1 cellular context compared by ENCODE assay signal in the genomic region with DNA sequence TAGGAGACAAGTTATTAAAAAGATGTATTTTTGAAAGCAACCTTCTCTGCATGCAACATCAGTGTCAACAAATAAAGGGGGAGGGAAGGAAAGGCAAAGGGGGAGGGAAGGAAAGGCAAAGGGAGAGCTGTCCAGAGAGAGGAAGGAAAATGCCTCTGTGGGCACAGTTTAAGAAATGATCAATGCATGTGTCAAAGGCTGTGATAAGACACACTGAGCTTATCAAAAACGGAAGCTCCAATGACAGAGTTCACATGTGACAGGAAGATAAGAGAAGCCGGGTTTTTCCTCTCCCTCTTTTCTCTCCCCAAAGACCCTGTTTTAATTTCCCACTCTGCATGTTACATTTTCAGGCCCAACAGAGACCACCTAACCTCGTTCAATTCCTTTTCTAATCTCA.
A peak's percentile ranks its signal among the peaks of the same experiment; 100 is the strongest.
TF ChIP-seq lines count a peak whose summit lies in the region.

No MANE protein-coding gene starts in this region.

TF ChIP-seq in K562, 482 proteins besides CTCF, POLR2A, EP300 and RAD21 (continued from another document):
- TF ChIP-seq, protein P1, sequence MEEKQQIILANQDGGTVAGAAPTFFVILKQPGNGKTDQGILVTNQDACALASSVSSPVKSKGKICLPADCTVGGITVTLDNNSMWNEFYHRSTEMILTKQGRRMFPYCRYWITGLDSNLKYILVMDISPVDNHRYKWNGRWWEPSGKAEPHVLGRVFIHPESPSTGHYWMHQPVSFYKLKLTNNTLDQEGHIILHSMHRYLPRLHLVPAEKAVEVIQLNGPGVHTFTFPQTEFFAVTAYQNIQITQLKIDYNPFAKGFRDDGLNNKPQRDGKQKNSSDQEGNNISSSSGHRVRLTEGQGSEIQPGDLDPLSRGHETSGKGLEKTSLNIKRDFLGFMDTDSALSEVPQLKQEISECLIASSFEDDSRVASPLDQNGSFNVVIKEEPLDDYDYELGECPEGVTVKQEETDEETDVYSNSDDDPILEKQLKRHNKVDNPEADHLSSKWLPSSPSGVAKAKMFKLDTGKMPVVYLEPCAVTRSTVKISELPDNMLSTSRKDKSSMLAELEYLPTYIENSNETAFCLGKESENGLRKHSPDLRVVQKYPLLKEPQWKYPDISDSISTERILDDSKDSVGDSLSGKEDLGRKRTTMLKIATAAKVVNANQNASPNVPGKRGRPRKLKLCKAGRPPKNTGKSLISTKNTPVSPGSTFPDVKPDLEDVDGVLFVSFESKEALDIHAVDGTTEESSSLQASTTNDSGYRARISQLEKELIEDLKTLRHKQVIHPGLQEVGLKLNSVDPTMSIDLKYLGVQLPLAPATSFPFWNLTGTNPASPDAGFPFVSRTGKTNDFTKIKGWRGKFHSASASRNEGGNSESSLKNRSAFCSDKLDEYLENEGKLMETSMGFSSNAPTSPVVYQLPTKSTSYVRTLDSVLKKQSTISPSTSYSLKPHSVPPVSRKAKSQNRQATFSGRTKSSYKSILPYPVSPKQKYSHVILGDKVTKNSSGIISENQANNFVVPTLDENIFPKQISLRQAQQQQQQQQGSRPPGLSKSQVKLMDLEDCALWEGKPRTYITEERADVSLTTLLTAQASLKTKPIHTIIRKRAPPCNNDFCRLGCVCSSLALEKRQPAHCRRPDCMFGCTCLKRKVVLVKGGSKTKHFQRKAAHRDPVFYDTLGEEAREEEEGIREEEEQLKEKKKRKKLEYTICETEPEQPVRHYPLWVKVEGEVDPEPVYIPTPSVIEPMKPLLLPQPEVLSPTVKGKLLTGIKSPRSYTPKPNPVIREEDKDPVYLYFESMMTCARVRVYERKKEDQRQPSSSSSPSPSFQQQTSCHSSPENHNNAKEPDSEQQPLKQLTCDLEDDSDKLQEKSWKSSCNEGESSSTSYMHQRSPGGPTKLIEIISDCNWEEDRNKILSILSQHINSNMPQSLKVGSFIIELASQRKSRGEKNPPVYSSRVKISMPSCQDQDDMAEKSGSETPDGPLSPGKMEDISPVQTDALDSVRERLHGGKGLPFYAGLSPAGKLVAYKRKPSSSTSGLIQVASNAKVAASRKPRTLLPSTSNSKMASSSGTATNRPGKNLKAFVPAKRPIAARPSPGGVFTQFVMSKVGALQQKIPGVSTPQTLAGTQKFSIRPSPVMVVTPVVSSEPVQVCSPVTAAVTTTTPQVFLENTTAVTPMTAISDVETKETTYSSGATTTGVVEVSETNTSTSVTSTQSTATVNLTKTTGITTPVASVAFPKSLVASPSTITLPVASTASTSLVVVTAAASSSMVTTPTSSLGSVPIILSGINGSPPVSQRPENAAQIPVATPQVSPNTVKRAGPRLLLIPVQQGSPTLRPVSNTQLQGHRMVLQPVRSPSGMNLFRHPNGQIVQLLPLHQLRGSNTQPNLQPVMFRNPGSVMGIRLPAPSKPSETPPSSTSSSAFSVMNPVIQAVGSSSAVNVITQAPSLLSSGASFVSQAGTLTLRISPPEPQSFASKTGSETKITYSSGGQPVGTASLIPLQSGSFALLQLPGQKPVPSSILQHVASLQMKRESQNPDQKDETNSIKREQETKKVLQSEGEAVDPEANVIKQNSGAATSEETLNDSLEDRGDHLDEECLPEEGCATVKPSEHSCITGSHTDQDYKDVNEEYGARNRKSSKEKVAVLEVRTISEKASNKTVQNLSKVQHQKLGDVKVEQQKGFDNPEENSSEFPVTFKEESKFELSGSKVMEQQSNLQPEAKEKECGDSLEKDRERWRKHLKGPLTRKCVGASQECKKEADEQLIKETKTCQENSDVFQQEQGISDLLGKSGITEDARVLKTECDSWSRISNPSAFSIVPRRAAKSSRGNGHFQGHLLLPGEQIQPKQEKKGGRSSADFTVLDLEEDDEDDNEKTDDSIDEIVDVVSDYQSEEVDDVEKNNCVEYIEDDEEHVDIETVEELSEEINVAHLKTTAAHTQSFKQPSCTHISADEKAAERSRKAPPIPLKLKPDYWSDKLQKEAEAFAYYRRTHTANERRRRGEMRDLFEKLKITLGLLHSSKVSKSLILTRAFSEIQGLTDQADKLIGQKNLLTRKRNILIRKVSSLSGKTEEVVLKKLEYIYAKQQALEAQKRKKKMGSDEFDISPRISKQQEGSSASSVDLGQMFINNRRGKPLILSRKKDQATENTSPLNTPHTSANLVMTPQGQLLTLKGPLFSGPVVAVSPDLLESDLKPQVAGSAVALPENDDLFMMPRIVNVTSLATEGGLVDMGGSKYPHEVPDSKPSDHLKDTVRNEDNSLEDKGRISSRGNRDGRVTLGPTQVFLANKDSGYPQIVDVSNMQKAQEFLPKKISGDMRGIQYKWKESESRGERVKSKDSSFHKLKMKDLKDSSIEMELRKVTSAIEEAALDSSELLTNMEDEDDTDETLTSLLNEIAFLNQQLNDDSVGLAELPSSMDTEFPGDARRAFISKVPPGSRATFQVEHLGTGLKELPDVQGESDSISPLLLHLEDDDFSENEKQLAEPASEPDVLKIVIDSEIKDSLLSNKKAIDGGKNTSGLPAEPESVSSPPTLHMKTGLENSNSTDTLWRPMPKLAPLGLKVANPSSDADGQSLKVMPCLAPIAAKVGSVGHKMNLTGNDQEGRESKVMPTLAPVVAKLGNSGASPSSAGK (IDR thresholded peaks at IDR 0.05) = no peak
- TF ChIP-seq ATF1 (CRISPR knock-in tag; IDR thresholded peaks at IDR 0.05) (no peak), ATF1 (tag; IDR thresholded peaks at IDR 0.05) (no peak), SOX6 (IDR thresholded peaks at IDR 0.05) (no peak), SMARCE1 (IDR thresholded peaks at IDR 0.05) (peak; percentile 35; the same call in 1 of the 2 replicates), DNMT1 (IDR thresholded peaks at IDR 0.05) (no peak), PPARD (CRISPR knock-in tag; IDR thresholded peaks at IDR 0.05) (no peak), ZNF707 (CRISPR knock-in tag; conservative IDR thresholded peaks at IDR 0.05) (no peak), DPF2 (IDR thresholded peaks at IDR 0.05) (0 out of 2 replicates have a peak, but pooled peaks have one; percentile 42), ZNF316 (IDR thresholded peaks at IDR 0.05) (no peak), ZNF347 (CRISPR knock-in tag; IDR thresholded peaks at IDR 0.05; ENCODE audit: low read depth) (no peak), ERF (CRISPR knock-in tag; IDR thresholded peaks at IDR 0.05) (no peak), TEAD4 (IDR thresholded peaks at IDR 0.05; ENCODE audit: low read length) (peak; percentile 16; the same call in 1 of the 2 replicates), TEAD4 (CRISPR knock-in tag; IDR thresholded peaks at IDR 0.05; ENCODE audit: borderline replicate concordance) (no peak), ZFP30 (CRISPR knock-in tag; IDR thresholded peaks at IDR 0.05; ENCODE audit: borderline replicate concordance) (no peak), ARID1B (IDR thresholded peaks at IDR 0.05) (peak; percentile 55; the same call in 1 of the 2 replicates), DMBX1 (CRISPR knock-in tag; IDR thresholded peaks at IDR 0.05; ENCODE audit: borderline replicate concordance) (no peak), ZNF133 (CRISPR knock-in tag; IDR thresholded peaks at IDR 0.05) (no peak), GABPA (tag; conservative IDR thresholded peaks at IDR 0.05; ENCODE audit: low read depth) (peak; percentile 52), SNIP1 (IDR thresholded peaks at IDR 0.05; ENCODE audit: low read depth) (no peak), ZNF76 (CRISPR knock-in tag; IDR thresholded peaks at IDR 0.05; ENCODE audit: borderline replicate concordance) (no peak), CCNT2 (IDR thresholded peaks at IDR 0.05; ENCODE audit: borderline replicate concordance, extremely low read depth, insufficient read length, low read depth, low read length) (peak; percentile 19), KDM5B (IDR thresholded peaks at IDR 0.05; ENCODE audit: insufficient replicate concordance, low read depth, low read length) (no peak), ZNF140 (CRISPR knock-in tag; IDR thresholded peaks at IDR 0.05) (no peak), ZNF584 (CRISPR knock-in tag; IDR thresholded peaks at IDR 0.05; ENCODE audit: low read depth) (no peak), MEIS2 (IDR thresholded peaks at IDR 0.05; ENCODE audit: partially characterized antibody) (peak; percentile 90), ZNF384 (IDR thresholded peaks at IDR 0.05; ENCODE audit: low read depth, low read length) (no peak)
- TF ChIP-seq, protein P2, sequence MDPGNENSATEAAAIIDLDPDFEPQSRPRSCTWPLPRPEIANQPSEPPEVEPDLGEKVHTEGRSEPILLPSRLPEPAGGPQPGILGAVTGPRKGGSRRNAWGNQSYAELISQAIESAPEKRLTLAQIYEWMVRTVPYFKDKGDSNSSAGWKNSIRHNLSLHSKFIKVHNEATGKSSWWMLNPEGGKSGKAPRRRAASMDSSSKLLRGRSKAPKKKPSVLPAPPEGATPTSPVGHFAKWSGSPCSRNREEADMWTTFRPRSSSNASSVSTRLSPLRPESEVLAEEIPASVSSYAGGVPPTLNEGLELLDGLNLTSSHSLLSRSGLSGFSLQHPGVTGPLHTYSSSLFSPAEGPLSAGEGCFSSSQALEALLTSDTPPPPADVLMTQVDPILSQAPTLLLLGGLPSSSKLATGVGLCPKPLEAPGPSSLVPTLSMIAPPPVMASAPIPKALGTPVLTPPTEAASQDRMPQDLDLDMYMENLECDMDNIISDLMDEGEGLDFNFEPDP (CRISPR knock-in tag; IDR thresholded peaks at IDR 0.05) = no peak
- TF ChIP-seq, protein P3, sequence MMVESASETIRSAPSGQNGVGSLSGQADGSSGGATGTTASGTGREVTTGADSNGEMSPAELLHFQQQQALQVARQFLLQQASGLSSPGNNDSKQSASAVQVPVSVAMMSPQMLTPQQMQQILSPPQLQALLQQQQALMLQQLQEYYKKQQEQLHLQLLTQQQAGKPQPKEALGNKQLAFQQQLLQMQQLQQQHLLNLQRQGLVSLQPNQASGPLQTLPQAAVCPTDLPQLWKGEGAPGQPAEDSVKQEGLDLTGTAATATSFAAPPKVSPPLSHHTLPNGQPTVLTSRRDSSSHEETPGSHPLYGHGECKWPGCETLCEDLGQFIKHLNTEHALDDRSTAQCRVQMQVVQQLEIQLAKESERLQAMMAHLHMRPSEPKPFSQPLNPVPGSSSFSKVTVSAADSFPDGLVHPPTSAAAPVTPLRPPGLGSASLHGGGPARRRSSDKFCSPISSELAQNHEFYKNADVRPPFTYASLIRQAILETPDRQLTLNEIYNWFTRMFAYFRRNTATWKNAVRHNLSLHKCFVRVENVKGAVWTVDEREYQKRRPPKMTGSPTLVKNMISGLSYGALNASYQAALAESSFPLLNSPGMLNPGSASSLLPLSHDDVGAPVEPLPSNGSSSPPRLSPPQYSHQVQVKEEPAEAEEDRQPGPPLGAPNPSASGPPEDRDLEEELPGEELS (CRISPR knock-in tag; IDR thresholded peaks at IDR 0.05; ENCODE audit: borderline replicate concordance) = no peak
- TF ChIP-seq, protein P4, sequence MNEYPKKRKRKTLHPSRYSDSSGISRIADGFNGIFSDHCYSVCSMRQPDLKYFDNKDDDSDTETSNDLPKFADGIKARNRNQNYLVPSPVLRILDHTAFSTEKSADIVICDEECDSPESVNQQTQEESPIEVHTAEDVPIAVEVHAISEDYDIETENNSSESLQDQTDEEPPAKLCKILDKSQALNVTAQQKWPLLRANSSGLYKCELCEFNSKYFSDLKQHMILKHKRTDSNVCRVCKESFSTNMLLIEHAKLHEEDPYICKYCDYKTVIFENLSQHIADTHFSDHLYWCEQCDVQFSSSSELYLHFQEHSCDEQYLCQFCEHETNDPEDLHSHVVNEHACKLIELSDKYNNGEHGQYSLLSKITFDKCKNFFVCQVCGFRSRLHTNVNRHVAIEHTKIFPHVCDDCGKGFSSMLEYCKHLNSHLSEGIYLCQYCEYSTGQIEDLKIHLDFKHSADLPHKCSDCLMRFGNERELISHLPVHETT (CRISPR knock-in tag; conservative IDR thresholded peaks at IDR 0.05 in 1 of 2, IDR thresholded peaks at IDR 0.05 in 1 of 2) = no peak
- TF ChIP-seq, protein P5, sequence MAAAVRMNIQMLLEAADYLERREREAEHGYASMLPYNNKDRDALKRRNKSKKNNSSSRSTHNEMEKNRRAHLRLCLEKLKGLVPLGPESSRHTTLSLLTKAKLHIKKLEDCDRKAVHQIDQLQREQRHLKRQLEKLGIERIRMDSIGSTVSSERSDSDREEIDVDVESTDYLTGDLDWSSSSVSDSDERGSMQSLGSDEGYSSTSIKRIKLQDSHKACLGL (CRISPR knock-in tag; IDR thresholded peaks at IDR 0.05; ENCODE audit: borderline replicate concordance, poor library complexity, severe bottlenecking) = no peak
- TF ChIP-seq, protein P6, sequence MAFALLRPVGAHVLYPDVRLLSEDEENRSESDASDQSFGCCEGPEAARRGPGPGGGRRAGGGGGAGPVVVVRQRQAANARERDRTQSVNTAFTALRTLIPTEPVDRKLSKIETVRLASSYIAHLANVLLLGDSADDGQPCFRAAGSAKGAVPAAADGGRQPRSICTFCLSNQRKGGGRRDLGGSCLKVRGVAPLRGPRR (CRISPR knock-in tag; IDR thresholded peaks at IDR 0.05) = no peak
- TF ChIP-seq, protein P7, sequence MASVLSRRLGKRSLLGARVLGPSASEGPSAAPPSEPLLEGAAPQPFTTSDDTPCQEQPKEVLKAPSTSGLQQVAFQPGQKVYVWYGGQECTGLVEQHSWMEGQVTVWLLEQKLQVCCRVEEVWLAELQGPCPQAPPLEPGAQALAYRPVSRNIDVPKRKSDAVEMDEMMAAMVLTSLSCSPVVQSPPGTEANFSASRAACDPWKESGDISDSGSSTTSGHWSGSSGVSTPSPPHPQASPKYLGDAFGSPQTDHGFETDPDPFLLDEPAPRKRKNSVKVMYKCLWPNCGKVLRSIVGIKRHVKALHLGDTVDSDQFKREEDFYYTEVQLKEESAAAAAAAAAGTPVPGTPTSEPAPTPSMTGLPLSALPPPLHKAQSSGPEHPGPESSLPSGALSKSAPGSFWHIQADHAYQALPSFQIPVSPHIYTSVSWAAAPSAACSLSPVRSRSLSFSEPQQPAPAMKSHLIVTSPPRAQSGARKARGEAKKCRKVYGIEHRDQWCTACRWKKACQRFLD (CRISPR knock-in tag; IDR thresholded peaks at IDR 0.05) = no peak
